In genomic region chr1:1121611-1122077, GRCh38 we compare ENCODE assay signal across 9 cellular contexts. TPM values are rescaled to one million over a fixed set of nuclear protein-coding genes. Genes with fewer than 3 reads are reported as not detected.
DNase-seq lines count a peak whose midpoint lies in the region; ATAC-seq, FAIRE-seq and TF ChIP-seq lines count a peak whose summit lies in the region.
"Had no signal": no experiment of that assay in that cellular context is flagged by ENCODE, and none has a peak within 500 bp of the region (broad histone marks: within the 10 kb centered on the region; RNA-seq: fewer than 3 reads in every experiment).

No MANE protein-coding gene starts in this region.

- no peak overlapping the region for H3K27ac Mint-ChIP-seq in activated naive CD8-positive, alpha-beta T cell treated with anti-CD3 and anti-CD28 coated beads, Interleukin-2, amount 10 ng/mL, durations not matched to agents 7 days and 5 days
- no peak overlapping the region for H3K27ac Mint-ChIP-seq in activated naive CD8-positive, alpha-beta T cell treated with anti-CD3 and anti-CD28 coated beads for 36 hours
- no peak overlapping the region for H3K27ac Mint-ChIP-seq in stimulated activated naive B cell treated with anti-CD40 and anti-IgM and Interleukin-4, amounts not matched to agents 10 μg/mL and 1 μg/mL and 100 μg/mL, for 72 hours
- H3K27ac Mint-ChIP-seq: activated CD4-positive, alpha-beta memory T cell treated with anti-CD3 and anti-CD28 coated beads, Interleukin-2, amount 10 ng/mL, durations not matched to agents 7 days and 5 days had no signal

- H3K4me3 ChIP-seq in WERI-Rb-1 (ENCODE audit: low read depth, low read length) = no peak overlapping the region
- H3K4me3 ChIP-seq in kidney (ENCODE audit: low read length in 2 of 2) = no peak overlapping the region

- DNase-seq in activated naive CD8-positive, alpha-beta T cell treated with anti-CD3 and anti-CD28 coated beads, Interleukin-2, amount 10 ng/mL, durations not matched to agents 7 days and 5 days = no peak
- no peak for DNase-seq in activated naive CD8-positive, alpha-beta T cell treated with anti-CD3 and anti-CD28 coated beads for 36 hours
- DNase-seq in WERI-Rb-1 (no peak), kidney (peak; percentile 78), T1000 (lab: John Stamatoyannopoulos, UW) (no peak), superior temporal gyrus (ENCODE audit: extremely low spot score) (no peak), NK-92 (lab: John Stamatoyannopoulos, UW; ENCODE audit: unreplicated experiment) (no peak)
- DNase-seq in stimulated activated naive B cell treated with anti-CD40 and anti-IgM and Interleukin-4, amounts not matched to agents 10 μg/mL and 1 μg/mL and 100 μg/mL, for 72 hours = no peak

- H3K9me3 ChIP-seq in WERI-Rb-1 (ENCODE audit: severe bottlenecking) (no peaks in the 10 kb centered on the region), kidney (ENCODE audit: control insufficient read depth in 1 of 2, low read length in 2 of 2) (no peaks in the 10 kb centered on the region)

- no peak overlapping the region for H3K4me3 Mint-ChIP-seq in activated naive CD8-positive, alpha-beta T cell treated with anti-CD3 and anti-CD28 coated beads, Interleukin-2, amount 10 ng/mL, durations not matched to agents 7 days and 5 days
- no peak overlapping the region for H3K4me3 Mint-ChIP-seq in activated naive CD8-positive, alpha-beta T cell treated with anti-CD3 and anti-CD28 coated beads for 36 hours
- no peak overlapping the region for H3K4me3 Mint-ChIP-seq in stimulated activated naive B cell treated with anti-CD40 and anti-IgM and Interleukin-4, amounts not matched to agents 10 μg/mL and 1 μg/mL and 100 μg/mL, for 72 hours
- H3K4me3 Mint-ChIP-seq: activated CD4-positive, alpha-beta memory T cell treated with anti-CD3 and anti-CD28 coated beads, Interleukin-2, amount 10 ng/mL, durations not matched to agents 7 days and 5 days had no signal

- POLR2A ChIA-PET in activated naive CD8-positive, alpha-beta T cell treated with anti-CD3 and anti-CD28 coated beads, Interleukin-2, amount 10 ng/mL, durations not matched to agents 7 days and 5 days (lab: Charles Lee) = interaction anchor here (1.0 to 1.9 kb wide), 5 partner anchors 15 to 184 kb away, joined by 3 to 16 read pairs (median 5); no protein-coding TSS in a partner anchor

- intact Hi-C loops in kidney (cut with DNase I) = loop anchor here (10.0 kb wide), 2 partner anchors 113 to 173 kb away; partner anchors contain the start of genes B3GALT6 and SDF4

- H3K27ac ChIP-seq in WERI-Rb-1 (peak overlapping the region; percentile 36; the same call in 1 of the 2 replicates), kidney (ENCODE audit: low read depth in 2 of 2, low read length in 2 of 2) (no peak overlapping the region)

- H3K27me3 Mint-ChIP-seq in activated naive CD8-positive, alpha-beta T cell treated with anti-CD3 and anti-CD28 coated beads, Interleukin-2, amount 10 ng/mL, durations not matched to agents 7 days and 5 days = no peaks in the 10 kb centered on the region
- H3K27me3 Mint-ChIP-seq in activated naive CD8-positive, alpha-beta T cell treated with anti-CD3 and anti-CD28 coated beads for 36 hours = no peaks in the 10 kb centered on the region
- H3K27me3 Mint-ChIP-seq in stimulated activated naive B cell treated with anti-CD40 and anti-IgM and Interleukin-4, amounts not matched to agents 10 μg/mL and 1 μg/mL and 100 μg/mL, for 72 hours = peaks cover 0 to 9% of the 10 kb centered on the region in 2 donors

- H3K4me1 Mint-ChIP-seq in activated naive CD8-positive, alpha-beta T cell treated with anti-CD3 and anti-CD28 coated beads, Interleukin-2, amount 10 ng/mL, durations not matched to agents 7 days and 5 days = peaks cover 5% of the 10 kb centered on the region
- peaks cover 5% of the 10 kb centered on the region for H3K4me1 Mint-ChIP-seq in activated naive CD8-positive, alpha-beta T cell treated with anti-CD3 and anti-CD28 coated beads for 36 hours
- peaks cover 19 to 34% of the 10 kb centered on the region in 2 donors for H3K4me1 Mint-ChIP-seq in stimulated activated naive B cell treated with anti-CD40 and anti-IgM and Interleukin-4, amounts not matched to agents 10 μg/mL and 1 μg/mL and 100 μg/mL, for 72 hours

- TF ChIP-seq CTCF in WERI-Rb-1 (IDR thresholded peaks at IDR 0.05; ENCODE audit: low read depth, low read length) (no peak), kidney (IDR thresholded peaks at IDR 0.05; ENCODE audit: borderline replicate concordance, extremely low read depth, insufficient read depth) (no peak)

- H3K4me1 ChIP-seq in kidney (ENCODE audit: control insufficient read depth in 1 of 2, insufficient read depth in 1 of 2, low read depth in 1 of 2, low read length in 2 of 2) = peaks cover 0 to 9% of the 10 kb centered on the region in 2 donors

- H3K27me3 ChIP-seq in WERI-Rb-1 (ENCODE audit: insufficient read depth, low read depth, severe bottlenecking) = no peaks in the 10 kb centered on the region

- no peaks in the 10 kb centered on the region for H3K9me3 Mint-ChIP-seq in activated naive CD8-positive, alpha-beta T cell treated with anti-CD3 and anti-CD28 coated beads, Interleukin-2, amount 10 ng/mL, durations not matched to agents 7 days and 5 days
- H3K9me3 Mint-ChIP-seq in activated naive CD8-positive, alpha-beta T cell treated with anti-CD3 and anti-CD28 coated beads for 36 hours = peaks cover 6% of the 10 kb centered on the region
- peaks cover 6 to 7% of the 10 kb centered on the region in 2 donors for H3K9me3 Mint-ChIP-seq in stimulated activated naive B cell treated with anti-CD40 and anti-IgM and Interleukin-4, amounts not matched to agents 10 μg/mL and 1 μg/mL and 100 μg/mL, for 72 hours
- H3K9me3 Mint-ChIP-seq: activated CD4-positive, alpha-beta memory T cell treated with anti-CD3 and anti-CD28 coated beads, Interleukin-2, amount 10 ng/mL, durations not matched to agents 7 days and 5 days had no signal

- H3K36me3 ChIP-seq in WERI-Rb-1 = no peaks in the 10 kb centered on the region
- no peaks in the 10 kb centered on the region for H3K36me3 ChIP-seq in kidney (ENCODE audit: control insufficient read depth in 1 of 2, insufficient read depth in 2 of 2, low read length in 2 of 2)

- H3K9ac ChIP-seq in kidney (ENCODE audit: low read length in 2 of 2) = no peak overlapping the region

- FAIRE-seq in kidney (lab: Jason Lieb, UNC) = no peak

- peak; percentile 19 for ATAC-seq in activated naive CD8-positive, alpha-beta T cell treated with anti-CD3 and anti-CD28 coated beads, Interleukin-2, amount 10 ng/mL, durations not matched to agents 7 days and 5 days (ENCODE audit: low read depth)
- peak; percentile 47 to 48 for ATAC-seq in stimulated activated naive B cell treated with anti-CD40 and anti-IgM and Interleukin-4, amounts not matched to agents 10 μg/mL and 1 μg/mL and 100 μg/mL, for 72 hours (replicated peaks)

- H3K36me3 Mint-ChIP-seq in activated naive CD8-positive, alpha-beta T cell treated with anti-CD3 and anti-CD28 coated beads, Interleukin-2, amount 10 ng/mL, durations not matched to agents 7 days and 5 days = no peaks in the 10 kb centered on the region
- H3K36me3 Mint-ChIP-seq in activated naive CD8-positive, alpha-beta T cell treated with anti-CD3 and anti-CD28 coated beads for 36 hours = peaks cover 3% of the 10 kb centered on the region
- peaks cover 4 to 5% of the 10 kb centered on the region in 2 donors for H3K36me3 Mint-ChIP-seq in stimulated activated naive B cell treated with anti-CD40 and anti-IgM and Interleukin-4, amounts not matched to agents 10 μg/mL and 1 μg/mL and 100 μg/mL, for 72 hours

RNA-seq across cellular contexts. Expression of gene C1orf159, which starts 5.8 kb away (rescaled TPM):
- total RNA-seq in activated naive CD8-positive, alpha-beta T cell treated with anti-CD3 and anti-CD28 coated beads, Interleukin-2, amount 10 ng/mL, durations not matched to agents 7 days and 5 days = 10 to 100 TPM; 22.7 to 23.0 TPM
- total RNA-seq in activated naive CD8-positive, alpha-beta T cell treated with anti-CD3 and anti-CD28 coated beads for 36 hours = 10 to 100 TPM; 18.9 to 19.0 TPM
- 14.8 TPM for total RNA-seq in kidney
- 8.6 TPM for polyA plus RNA-seq in kidney (ENCODE audit: insufficient read depth, low read depth, low replicate concordance)

RNA-seq across cellular contexts. Expression of gene RNF223, which starts 47.5 kb away (rescaled TPM):
- not detected for total RNA-seq in activated naive CD8-positive, alpha-beta T cell treated with anti-CD3 and anti-CD28 coated beads, Interleukin-2, amount 10 ng/mL, durations not matched to agents 7 days and 5 days
- total RNA-seq in activated naive CD8-positive, alpha-beta T cell treated with anti-CD3 and anti-CD28 coated beads for 36 hours = not detected
- 2.3 TPM for total RNA-seq in kidney
- polyA plus RNA-seq in kidney (ENCODE audit: insufficient read depth, low read depth, low replicate concordance) = 0.28 TPM
- total RNA-seq: activated CD4-positive, alpha-beta memory T cell treated with anti-CD3 and anti-CD28 coated beads, Interleukin-2, amount 10 ng/mL, durations not matched to agents 7 days and 5 days had no signal

RNA-seq across cellular contexts. Expression of gene TTLL10, which starts 52.0 kb away (rescaled TPM):
- not detected for total RNA-seq in activated naive CD8-positive, alpha-beta T cell treated with anti-CD3 and anti-CD28 coated beads, Interleukin-2, amount 10 ng/mL, durations not matched to agents 7 days and 5 days
- not detected for total RNA-seq in activated naive CD8-positive, alpha-beta T cell treated with anti-CD3 and anti-CD28 coated beads for 36 hours
- total RNA-seq in kidney = 1.5 TPM
- polyA plus RNA-seq in kidney (ENCODE audit: insufficient read depth, low read depth, low replicate concordance) = not detected
- total RNA-seq: activated CD4-positive, alpha-beta memory T cell treated with anti-CD3 and anti-CD28 coated beads, Interleukin-2, amount 10 ng/mL, durations not matched to agents 7 days and 5 days had no signal
